Comparison of ENCODE assay signal across 8 cellular contexts in genomic region chr3:30751610-30752299, GRCh38.
DNase-seq lines count a peak whose midpoint lies in the region; ATAC-seq, FAIRE-seq and TF ChIP-seq lines count a peak whose summit lies in the region.

No MANE protein-coding gene starts in this region.

- TF ChIP-seq POLR2A in H54 (IDR thresholded peaks at IDR 0.05; ENCODE audit: low read depth, low read length): no peak

- DNase-seq in EL (peak; percentile 56), H54 (ENCODE audit: insufficient read length, low spot score) (no peak), RCC 7860 (ENCODE audit: low spot score) (peak; percentile 15), iPS-NIHi7 (ENCODE audit: extremely low spot score) (peak; percentile 27), DMS153 (lab: John Stamatoyannopoulos, UW) (no peak)
- DNase-seq in activated naive CD4-positive, alpha-beta T cell treated with Interleukin-2 at 50 U/mL for 16 hours: peak; percentile 47
- DNase-seq in stimulated activated CD8-positive, alpha-beta memory T cell treated with anti-CD3 and anti-CD28 coated beads, Interleukin-12 subunit alpha, Interleukin-12 subunit beta, amount 100 ng/mL, for 24 hours (ENCODE audit: extremely low read depth): peak; percentile 17

- no peak for ATAC-seq in GM21528 (IDR thresholded peaks at IDR 0.05; ENCODE audit: low FRiP score, unreplicated experiment)

- FAIRE-seq in H54 (lab: Jason Lieb, UNC): peak; percentile 55
- no peak for FAIRE-seq in RCC 7860 (lab: Jason Lieb, UNC)

Comparison
In these comparisons a context has a peak if more than half of its experiments do, and no peak if none do; other contexts are left out.
1. DNase-seq: peak in EL (single experiment), RCC 7860 (single experiment), activated naive CD4-positive, alpha-beta T cell treated with Interleukin-2 at 50 U/mL for 16 hours (single experiment), iPS-NIHi7 (single experiment) and stimulated activated CD8-positive, alpha-beta memory T cell treated with anti-CD3 and anti-CD28 coated beads, Interleukin-12 subunit alpha, Interleukin-12 subunit beta, amount 100 ng/mL, for 24 hours (single experiment); none in H54 (single experiment) and DMS153 (single experiment).